ENCODE assay signal across 20 cellular contexts in genomic region chr1:44261963-44262362, GRCh38. TPM values are rescaled to one million over a fixed set of nuclear protein-coding genes. Genes with fewer than 3 reads are reported as not detected.
DNase-seq lines count a peak whose midpoint lies in the region; ATAC-seq and TF ChIP-seq lines count a peak whose summit lies in the region.
"Had no signal": no experiment of that assay in that cellular context is flagged by ENCODE, and none has a peak within 500 bp of the region (broad histone marks: within the 10 kb centered on the region; RNA-seq: fewer than 3 reads in every experiment).

No MANE protein-coding gene starts in this region.

- H3K27ac ChIP-seq in CD4-positive, CD25-positive, alpha-beta regulatory T cell (ENCODE audit: insufficient read depth, low read length, poor library complexity, severe bottlenecking) = no peak overlapping the region
- H3K27ac ChIP-seq in colonic mucosa = peak overlapping the region; percentile 78
- H3K27ac ChIP-seq in naive thymus-derived CD4-positive, alpha-beta T cell (ENCODE audit: low read depth, low read length) = no peak overlapping the region
- H3K27ac ChIP-seq: neutrophil had no signal

- H3K36me3 Mint-ChIP-seq in CD4-positive, CD25-positive, alpha-beta regulatory T cell = peaks cover 16% of the 10 kb centered on the region
- H3K36me3 Mint-ChIP-seq in naive thymus-derived CD4-positive, alpha-beta T cell = peaks cover 0 to 32% (median 0%) of the 10 kb centered on the region in 5 donors
- H3K36me3 Mint-ChIP-seq: activated CD8-positive, alpha-beta memory T cell treated with anti-CD3 and anti-CD28 coated beads, Interleukin-2, amount 10 ng/mL, durations not matched to agents 7 days and 5 days had no signal

- TF ChIP-seq CTCF in colonic mucosa (IDR thresholded peaks at IDR 0.05) = no peak

- no peaks in the 10 kb centered on the region for H3K4me1 ChIP-seq in CD4-positive, CD25-positive, alpha-beta regulatory T cell (ENCODE audit: control insufficient read depth, insufficient read depth, low read length, poor library complexity, severe bottlenecking)
- H3K4me1 ChIP-seq in colonic mucosa = peaks cover 19% of the 10 kb centered on the region
- no peaks in the 10 kb centered on the region for H3K4me1 ChIP-seq in naive thymus-derived CD4-positive, alpha-beta T cell (ENCODE audit: control insufficient read depth in 2 of 2, insufficient read depth in 2 of 2, low read length in 2 of 2)

- no peaks in the 10 kb centered on the region for H3K27me3 Mint-ChIP-seq in CD4-positive, CD25-positive, alpha-beta regulatory T cell
- H3K27me3 Mint-ChIP-seq in naive thymus-derived CD4-positive, alpha-beta T cell = no peaks in the 10 kb centered on the region
- H3K27me3 Mint-ChIP-seq: activated CD4-positive, alpha-beta T cell treated with anti-CD3 and anti-CD28 coated beads, Interleukin-2, amount 10 ng/mL, durations not matched to agents 24 days and 14 days; activated CD8-positive, alpha-beta memory T cell treated with anti-CD3 and anti-CD28 coated beads, Interleukin-2, amount 10 ng/mL, durations not matched to agents 7 days and 5 days; CD4-positive, alpha-beta T cell; T-cell had no signal

- no peaks in the 10 kb centered on the region for H3K36me3 ChIP-seq in CD4-positive, CD25-positive, alpha-beta regulatory T cell (ENCODE audit: control insufficient read depth, insufficient read depth, low read length)
- no peaks in the 10 kb centered on the region for H3K36me3 ChIP-seq in colonic mucosa
- peaks cover 0 to 5% (median 0%) of the 10 kb centered on the region in 3 experiments for H3K36me3 ChIP-seq in naive thymus-derived CD4-positive, alpha-beta T cell (ENCODE audit: control insufficient read depth in 2 of 3, insufficient read depth in 3 of 3, low read length in 3 of 3)
- H3K36me3 ChIP-seq: neutrophil had no signal

- peak overlapping the region; percentile 38 to 71 for H3K9ac ChIP-seq in colonic mucosa (ENCODE audit: low read depth in 2 of 2, low read length in 2 of 2)

- peak overlapping the region in 2 of 3 donors; percentile 14 to 43 for H3K27ac Mint-ChIP-seq in CD4-positive, CD25-positive, alpha-beta regulatory T cell
- peak overlapping the region in 1 of 9 donors; percentile 11 for H3K27ac Mint-ChIP-seq in naive thymus-derived CD4-positive, alpha-beta T cell
- H3K27ac Mint-ChIP-seq: activated CD4-positive, alpha-beta T cell treated with anti-CD3 and anti-CD28 coated beads, Interleukin-2, amount 10 ng/mL, durations not matched to agents 24 days and 14 days; activated CD8-positive, alpha-beta memory T cell treated with anti-CD3 and anti-CD28 coated beads, Interleukin-2, amount 10 ng/mL, durations not matched to agents 7 days and 5 days; CD4-positive, alpha-beta T cell; T-cell had no signal

- CTCF ChIA-PET in naive thymus-derived CD4-positive, alpha-beta T cell (lab: Charles Lee) = no interaction called here

- no peak for DNase-seq in CD4-positive, CD25-positive, alpha-beta regulatory T cell
- DNase-seq in NOMO-1 (lab: John Stamatoyannopoulos, UW; ENCODE audit: unreplicated experiment in 2 of 2) = peak; percentile 46 to 47
- DNase-seq in colonic mucosa = no peak
- DNase-seq in naive thymus-derived CD4-positive, alpha-beta T cell = no peak
- no peak for DNase-seq in GDM1 (lab: John Stamatoyannopoulos, UW)
- no peak for DNase-seq in activated effector memory CD4-positive, alpha-beta T cell treated with Interleukin-2 at 50 U/mL for 16 hours
- DNase-seq: activated CD4-positive, alpha-beta T cell treated with anti-CD3 and anti-CD28 coated beads, Interleukin-2, amount 10 ng/mL, durations not matched to agents 24 days and 14 days; activated CD8-positive, alpha-beta memory T cell treated with anti-CD3 and anti-CD28 coated beads, Interleukin-2, amount 10 ng/mL, durations not matched to agents 7 days and 5 days; HCEC 1CT; Kasumi-1; left cardiac atrium; NCI-H1105; NCI-H524; OCI-M1; SIG-M5; stimulated activated CD4-positive, alpha-beta T cell treated with anti-CD3 and anti-CD28 coated beads, Interleukin-4, amount 100 ng/mL, for 24 hours; T-cell had no signal

- no peaks in the 10 kb centered on the region for H3K27me3 ChIP-seq in CD4-positive, CD25-positive, alpha-beta regulatory T cell (ENCODE audit: control insufficient read depth, insufficient read depth, low read length)
- H3K27me3 ChIP-seq in colonic mucosa = no peaks in the 10 kb centered on the region
- H3K27me3 ChIP-seq in naive thymus-derived CD4-positive, alpha-beta T cell (ENCODE audit: control insufficient read depth in 2 of 2, insufficient read depth in 2 of 2, low read length in 2 of 2) = no peaks in the 10 kb centered on the region
- H3K27me3 ChIP-seq: neutrophil had no signal

- H3K4me1 Mint-ChIP-seq in CD4-positive, CD25-positive, alpha-beta regulatory T cell = peaks cover 6 to 42% (median 12%) of the 10 kb centered on the region in 4 donors
- H3K4me1 Mint-ChIP-seq in naive thymus-derived CD4-positive, alpha-beta T cell = peaks cover 14 to 38% (median 30%) of the 10 kb centered on the region in 7 donors

- POLR2A ChIA-PET in naive thymus-derived CD4-positive, alpha-beta T cell (lab: Charles Lee) = no interaction called here

- H3K4me3 Mint-ChIP-seq in CD4-positive, CD25-positive, alpha-beta regulatory T cell = no peak overlapping the region
- H3K4me3 Mint-ChIP-seq in naive thymus-derived CD4-positive, alpha-beta T cell = no peak overlapping the region
- H3K4me3 Mint-ChIP-seq: activated CD4-positive, alpha-beta T cell treated with anti-CD3 and anti-CD28 coated beads, Interleukin-2, amount 10 ng/mL, durations not matched to agents 24 days and 14 days; activated CD8-positive, alpha-beta memory T cell treated with anti-CD3 and anti-CD28 coated beads, Interleukin-2, amount 10 ng/mL, durations not matched to agents 7 days and 5 days; CD4-positive, alpha-beta T cell; T-cell had no signal

- H3K9me3 Mint-ChIP-seq in CD4-positive, CD25-positive, alpha-beta regulatory T cell = no peaks in the 10 kb centered on the region
- H3K9me3 Mint-ChIP-seq in naive thymus-derived CD4-positive, alpha-beta T cell = no peaks in the 10 kb centered on the region
- H3K9me3 Mint-ChIP-seq: activated CD4-positive, alpha-beta T cell treated with anti-CD3 and anti-CD28 coated beads, Interleukin-2, amount 10 ng/mL, durations not matched to agents 24 days and 14 days; CD4-positive, alpha-beta T cell; T-cell had no signal

- intact Hi-C loops in colonic mucosa (cut with DNase I) = no loop called here
- intact Hi-C loops in naive thymus-derived CD4-positive, alpha-beta T cell (cut with micrococcal nuclease) = no loop called here

- no peak overlapping the region for H3K4me3 ChIP-seq in CD4-positive, CD25-positive, alpha-beta regulatory T cell (ENCODE audit: low read depth, low read length)
- H3K4me3 ChIP-seq in colonic mucosa = no peak overlapping the region
- no peak overlapping the region for H3K4me3 ChIP-seq in naive thymus-derived CD4-positive, alpha-beta T cell (ENCODE audit: low read length)

- no peaks in the 10 kb centered on the region for H3K9me3 ChIP-seq in CD4-positive, CD25-positive, alpha-beta regulatory T cell (ENCODE audit: control insufficient read depth in 2 of 2, low read length in 2 of 2)
- H3K9me3 ChIP-seq in colonic mucosa = no peaks in the 10 kb centered on the region
- no peaks in the 10 kb centered on the region for H3K9me3 ChIP-seq in naive thymus-derived CD4-positive, alpha-beta T cell (ENCODE audit: control insufficient read depth in 2 of 3, low read length in 3 of 3)
- H3K9me3 ChIP-seq: neutrophil had no signal

- no peak for ATAC-seq in CD4-positive, CD25-positive, alpha-beta regulatory T cell (ENCODE audit: low read depth in 2 of 2)
- ATAC-seq in naive thymus-derived CD4-positive, alpha-beta T cell = peak; percentile 61
- ATAC-seq in HG03095 (IDR thresholded peaks at IDR 0.05; ENCODE audit: unreplicated experiment) = no peak
- ATAC-seq: activated CD8-positive, alpha-beta memory T cell treated with anti-CD3 and anti-CD28 coated beads, Interleukin-2, amount 10 ng/mL, durations not matched to agents 7 days and 5 days; left cardiac atrium; T-cell had no signal

RNA-seq across cellular contexts. Expression of gene DMAP1, which starts 48.7 kb away (rescaled TPM):
- total RNA-seq in CD4-positive, CD25-positive, alpha-beta regulatory T cell = 54.9 TPM
- 10 to 100 TPM; 33.5 to 39.9 (median 38.4) TPM for polyA plus RNA-seq in CD4-positive, CD25-positive, alpha-beta regulatory T cell
- 10 to 100 TPM; 30.6 to 51.5 TPM for total RNA-seq in colonic mucosa
- total RNA-seq in naive thymus-derived CD4-positive, alpha-beta T cell = 10 to 100 TPM; 46.3 to 96.2 (median 66.7) TPM
- 10 to 100 TPM; 42.3 to 60.0 TPM for polyA plus RNA-seq in naive thymus-derived CD4-positive, alpha-beta T cell

Comparison
In these comparisons a context has a peak if more than half of its experiments do, and no peak if none do; other contexts are left out.
1. DNase-seq: peak in NOMO-1 (2 of 2); none in CD4-positive, CD25-positive, alpha-beta regulatory T cell (0 of 3), colonic mucosa (single experiment), naive thymus-derived CD4-positive, alpha-beta T cell (0 of 9), GDM1 (single experiment) and activated effector memory CD4-positive, alpha-beta T cell treated with Interleukin-2 at 50 U/mL for 16 hours (single experiment).